10 cellular contexts compared by ENCODE assay signal in genomic region chr18:31500161-31500688, GRCh38. TPM values are rescaled to one million over a fixed set of nuclear protein-coding genes. Genes with fewer than 3 reads are reported as not detected.
A peak's percentile ranks its signal among the peaks of the same experiment; 100 is the strongest.
DNase-seq lines count a peak whose midpoint lies in the region; ATAC-seq and TF ChIP-seq lines count a peak whose summit lies in the region.
"Had no signal": no experiment of that assay in that cellular context is flagged by ENCODE, and none has a peak within 500 bp of the region (broad histone marks: within the 10 kb centered on the region; RNA-seq: fewer than 3 reads in every experiment).

No MANE protein-coding gene starts in this region.

- H3K36me3 ChIP-seq in HUES64 (ENCODE audit: insufficient read depth, low read length) = no peaks in the 10 kb centered on the region
- no peaks in the 10 kb centered on the region for H3K36me3 ChIP-seq in mucosa of descending colon (ENCODE audit: low read depth)

- H3K36me3 Mint-ChIP-seq in activated CD4-positive, alpha-beta T cell treated with anti-CD3 and anti-CD28 coated beads for 36 hours (ENCODE audit: low read depth) = no peaks in the 10 kb centered on the region
- no peaks in the 10 kb centered on the region for H3K36me3 Mint-ChIP-seq in natural killer cell
- H3K36me3 Mint-ChIP-seq: activated naive CD4-positive, alpha-beta T cell treated with anti-CD3 and anti-CD28 coated beads, Interleukin-2, amount 50 U/mL, for 24 hours had no signal

- no peak overlapping the region for H3K27ac Mint-ChIP-seq in activated CD4-positive, alpha-beta T cell treated with anti-CD3 and anti-CD28 coated beads for 36 hours
- no peak overlapping the region for H3K27ac Mint-ChIP-seq in natural killer cell
- H3K27ac Mint-ChIP-seq: activated naive CD4-positive, alpha-beta T cell treated with anti-CD3 and anti-CD28 coated beads, Interleukin-2, amount 50 U/mL, for 24 hours had no signal

- H3K4me1 Mint-ChIP-seq in activated CD4-positive, alpha-beta T cell treated with anti-CD3 and anti-CD28 coated beads for 36 hours = peaks cover 5% of the 10 kb centered on the region
- no peaks in the 10 kb centered on the region for H3K4me1 Mint-ChIP-seq in natural killer cell

- H3K4me3 Mint-ChIP-seq in activated CD4-positive, alpha-beta T cell treated with anti-CD3 and anti-CD28 coated beads for 36 hours = no peak overlapping the region
- H3K4me3 Mint-ChIP-seq in natural killer cell = no peak overlapping the region
- H3K4me3 Mint-ChIP-seq: activated naive CD4-positive, alpha-beta T cell treated with anti-CD3 and anti-CD28 coated beads, Interleukin-2, amount 50 U/mL, for 24 hours had no signal

- H3K27me3 Mint-ChIP-seq in activated CD4-positive, alpha-beta T cell treated with anti-CD3 and anti-CD28 coated beads for 36 hours = peaks cover 28% of the 10 kb centered on the region
- H3K27me3 Mint-ChIP-seq in natural killer cell (ENCODE audit: low read depth in 2 of 2) = peaks cover 14 to 31% of the 10 kb centered on the region in 2 donors

- H3K9me3 Mint-ChIP-seq in activated CD4-positive, alpha-beta T cell treated with anti-CD3 and anti-CD28 coated beads for 36 hours (ENCODE audit: low read depth) = no peaks in the 10 kb centered on the region
- no peaks in the 10 kb centered on the region for H3K9me3 Mint-ChIP-seq in natural killer cell
- H3K9me3 Mint-ChIP-seq: activated naive CD4-positive, alpha-beta T cell treated with anti-CD3 and anti-CD28 coated beads, Interleukin-2, amount 50 U/mL, for 24 hours had no signal

- ATAC-seq in GM18873 (IDR thresholded peaks at IDR 0.05; ENCODE audit: low FRiP score, unreplicated experiment) = peak; percentile 93
- ATAC-seq in HG02588 (IDR thresholded peaks at IDR 0.05; ENCODE audit: unreplicated experiment) = peak; percentile 67
- ATAC-seq in mucosa of descending colon = peak; percentile 9
- no peak for ATAC-seq in activated CD4-positive, alpha-beta T cell treated with anti-CD3 and anti-CD28 coated beads for 36 hours
- ATAC-seq in natural killer cell = no peak
- ATAC-seq: Panc1 had no signal

- DNase-seq in mucosa of descending colon = peak in 2 of 3 donors; percentile 50 to 55
- no peak for DNase-seq in activated CD4-positive, alpha-beta T cell treated with anti-CD3 and anti-CD28 coated beads for 36 hours
- DNase-seq in cortex of kidney (lab: John Stamatoyannopoulos, UW) = no peak
- no peak for DNase-seq in stimulated activated CD4-positive, alpha-beta T cell treated with anti-CD3 and anti-CD28 coated beads, Interleukin-12 subunit alpha, Interleukin-12 subunit beta, amount 100 ng/mL, for 4 hours
- no peak for DNase-seq in natural killer cell

- H3K27ac ChIP-seq in HUES64 (ENCODE audit: low read depth, low read length) = no peak overlapping the region

- TF ChIP-seq CTCF in mucosa of descending colon (IDR thresholded peaks at IDR 0.05) = no peak
- TF ChIP-seq CTCF in natural killer cell (IDR thresholded peaks at IDR 0.05) = no peak

- no peak overlapping the region for H3K9ac ChIP-seq in HUES64 (ENCODE audit: low read depth, low read length)

- CTCF ChIA-PET in activated CD4-positive, alpha-beta T cell treated with anti-CD3 and anti-CD28 coated beads for 36 hours (lab: Charles Lee) = no interaction called here

- 71% methylated on average over 6 of the region's 6 CpGs for WGBS in HUES64

- peak overlapping the region; percentile 100 for H3K4me3 ChIP-seq in HUES64 (ENCODE audit: low read length)
- H3K4me3 ChIP-seq in mucosa of descending colon = no peak overlapping the region

- POLR2A ChIA-PET in activated CD4-positive, alpha-beta T cell treated with anti-CD3 and anti-CD28 coated beads for 36 hours (lab: Charles Lee) = no interaction called here

- no peaks in the 10 kb centered on the region for H3K9me3 ChIP-seq in HUES64 (ENCODE audit: insufficient read depth, low read depth, low read length)
- no peaks in the 10 kb centered on the region for H3K9me3 ChIP-seq in mucosa of descending colon

- H3K27me3 ChIP-seq in HUES64 (ENCODE audit: insufficient read depth, low read length) = peaks cover 16% of the 10 kb centered on the region; the same call in 1 of the 2 replicates

- intact Hi-C loops in mucosa of descending colon (cut with DNase I, micrococcal nuclease) (no loop called here), natural killer cell (cut with micrococcal nuclease) (no loop called here)
- intact Hi-C loops in activated CD4-positive, alpha-beta T cell treated with anti-CD3 and anti-CD28 coated beads for 36 hours (cut with DNase I, micrococcal nuclease) = no loop called here

- H3K4me1 ChIP-seq in HUES64 (ENCODE audit: insufficient read depth, low read length) = peaks cover 25% of the 10 kb centered on the region
- H3K4me1 ChIP-seq in mucosa of descending colon (ENCODE audit: low read depth) = peaks cover 13% of the 10 kb centered on the region

RNA-seq across cellular contexts. Expression of gene DSG2, which starts 2.2 kb away (rescaled TPM):
- polyA plus RNA-seq in HUES64 (2013, experiment 1 of 2) = 97.7 TPM
- polyA plus RNA-seq in HUES64 (2013, experiment 2 of 2) = 94.9 TPM
- total RNA-seq in mucosa of descending colon = 100 to 1,000 TPM; 131 to 341 (median 305) TPM
- 1 to 10 TPM; 1.1 to 1.3 TPM for total RNA-seq in activated CD4-positive, alpha-beta T cell treated with anti-CD3 and anti-CD28 coated beads for 36 hours
- under 1 TPM in 2 of 3 donors, not detected in 1; 0.05 to 0.53 TPM for total RNA-seq in natural killer cell

RNA-seq across cellular contexts. Expression of gene DSG3, which starts 52.7 kb away (rescaled TPM):
- polyA plus RNA-seq in HUES64 (2013, experiment 1 of 2) = not detected
- 0.06 TPM for polyA plus RNA-seq in HUES64 (2013, experiment 2 of 2)
- total RNA-seq in mucosa of descending colon (1 to 10 TPM in 1 of 3 donors, under 1 TPM in 2; 0.06 to 1.0 (median 0.14) TPM), natural killer cell (under 1 TPM in 1 of 3 donors, not detected in 2; 0.28 TPM)
- total RNA-seq in activated CD4-positive, alpha-beta T cell treated with anti-CD3 and anti-CD28 coated beads for 36 hours = not detected

Comparison
In these comparisons a context has a peak if more than half of its experiments do, and no peak if none do; other contexts are left out.
1. ATAC-seq: peak in GM18873 (single experiment), HG02588 (single experiment) and mucosa of descending colon (single experiment); none in activated CD4-positive, alpha-beta T cell treated with anti-CD3 and anti-CD28 coated beads for 36 hours (single experiment) and natural killer cell (0 of 3).
2. DNase-seq: peak in mucosa of descending colon (2 of 3); none in activated CD4-positive, alpha-beta T cell treated with anti-CD3 and anti-CD28 coated beads for 36 hours (single experiment), cortex of kidney (single experiment), stimulated activated CD4-positive, alpha-beta T cell treated with anti-CD3 and anti-CD28 coated beads, Interleukin-12 subunit alpha, Interleukin-12 subunit beta, amount 100 ng/mL, for 4 hours (single experiment) and natural killer cell (single experiment).
3. RNA of gene DSG2, which starts 2.2 kb away (total RNA-seq): 131 to 341 TPM in mucosa of descending colon; 1.1 to 1.3 TPM in activated CD4-positive, alpha-beta T cell treated with anti-CD3 and anti-CD28 coated beads for 36 hours and 0.05 to 0.53 TPM in natural killer cell; every median in the first group is over 10 times any median in the second.